ENCODE assay signal across 10 cellular contexts in genomic region chr9:70352802-70353201, GRCh38.
DNase-seq lines count a peak whose midpoint lies in the region; ATAC-seq and TF ChIP-seq lines count a peak whose summit lies in the region.
"Had no signal": no experiment of that assay in that cellular context is flagged by ENCODE, and none has a peak within 500 bp of the region (broad histone marks: within the 10 kb centered on the region; RNA-seq: fewer than 3 reads in every experiment).

No MANE protein-coding gene starts in this region.

- H2BK15ac ChIP-seq in H9 (ENCODE audit: low read depth, low read length): no peak overlapping the region

- H3K23me2 ChIP-seq in H9 (ENCODE audit: insufficient read length, low read depth, low read length, poor library complexity, severe bottlenecking): no peaks in the 10 kb centered on the region

- H3K79me2 ChIP-seq in H9 (ENCODE audit: insufficient read depth, low read length): no peaks in the 10 kb centered on the region

- H3K27me3 ChIP-seq in BE2C (no peaks in the 10 kb centered on the region), H9 (ENCODE audit: insufficient read depth, low read length) (no peaks in the 10 kb centered on the region), breast epithelium (no peaks in the 10 kb centered on the region)

- no peak overlapping the region for H2AFZ ChIP-seq in H9 (ENCODE audit: low read length)

- H4K20me1 ChIP-seq in H9 (ENCODE audit: control insufficient read depth, insufficient read depth, insufficient read length): no peaks in the 10 kb centered on the region

- H3K27me3 Mint-ChIP-seq in H9 (ENCODE audit: low read depth) (no peaks in the 10 kb centered on the region), T-helper 17 cell (no peaks in the 10 kb centered on the region)
- H3K27me3 Mint-ChIP-seq: stimulated activated memory B cell treated with anti-CD40 and anti-IgM and Interleukin-4, amounts not matched to agents 10 μg/mL and 1 μg/mL and 100 μg/mL, for 72 hours had no signal

- no peak overlapping the region for H2BK20ac ChIP-seq in H9 (ENCODE audit: low read depth, low read length, poor library complexity, severe bottlenecking)

- H2AK5ac ChIP-seq in H9 (ENCODE audit: insufficient read length, low read length): no peak overlapping the region

- H3K9me3 ChIP-seq in BE2C: no peaks in the 10 kb centered on the region
- no peaks in the 10 kb centered on the region for H3K9me3 ChIP-seq in H9 (ENCODE audit: control insufficient read depth, low read depth, low read length)
- no peaks in the 10 kb centered on the region for H3K9me3 ChIP-seq in breast epithelium
- no peaks in the 10 kb centered on the region for H3K9me3 ChIP-seq in T-helper 17 cell (ENCODE audit: control insufficient read depth, low read length, poor library complexity, severe bottlenecking)

- H3K4me3 ChIP-seq in BE2C (ENCODE audit: low read depth, low read length) (no peak overlapping the region), breast epithelium (no peak overlapping the region)

- H3T11ph ChIP-seq in H9 (ENCODE audit: low read length): no peak overlapping the region

- ATAC-seq in T-helper 17 cell (no peak), HG03139 (IDR thresholded peaks at IDR 0.05; ENCODE audit: unreplicated experiment) (no peak), HG02571 (IDR thresholded peaks at IDR 0.05; ENCODE audit: unreplicated experiment) (no peak), HG03521 (IDR thresholded peaks at IDR 0.05; ENCODE audit: unreplicated experiment) (no peak)
- ATAC-seq: stimulated activated memory B cell treated with anti-CD40 and anti-IgM and Interleukin-4, amounts not matched to agents 10 μg/mL and 1 μg/mL and 100 μg/mL, for 72 hours had no signal

- H3K23ac ChIP-seq in H9 (ENCODE audit: insufficient read length, low read depth, low read length): no peak overlapping the region

- H3K18ac ChIP-seq in H9 (ENCODE audit: insufficient read length, low read depth, low read length): no peak overlapping the region

- H3K79me1 ChIP-seq in H9 (ENCODE audit: insufficient read depth, low read depth, low read length, poor library complexity, severe bottlenecking): no peaks in the 10 kb centered on the region

- H3K36me3 Mint-ChIP-seq in H9 (ENCODE audit: insufficient read depth in 1 of 3, low read depth in 3 of 3) (peaks cover 5 to 43% (median 17%) of the 10 kb centered on the region in 3 experiments; a peak in 5 of 7 replicates), T-helper 17 cell (ENCODE audit: low read depth) (no peaks in the 10 kb centered on the region)

- DNase-seq in BE2C (no peak), H9 (no peak), breast epithelium (ENCODE audit: low spot score in 2 of 2) (no peak), midbrain (lab: John Stamatoyannopoulos, UW) (peak; percentile 28), T-helper 17 cell (no peak)
- DNase-seq: activated effector memory CD4-positive, alpha-beta T cell treated with Interleukin-2 at 50 U/mL for 16 hours had no signal

- H3K36me3 ChIP-seq in BE2C (peaks cover 31% of the 10 kb centered on the region), breast epithelium (no peaks in the 10 kb centered on the region)

- H2BK5ac ChIP-seq in H9 (ENCODE audit: insufficient read length, low read length): no peak overlapping the region

- no peak for TF ChIP-seq POLR2A in breast epithelium (IDR thresholded peaks at IDR 0.05)

- H4K8ac ChIP-seq in H9 (replicated peaks; ENCODE audit: insufficient read length, low read depth, low read length): no peak overlapping the region

- no peaks in the 10 kb centered on the region for H3K9me3 Mint-ChIP-seq in H9
- H3K9me3 Mint-ChIP-seq: stimulated activated memory B cell treated with anti-CD40 and anti-IgM and Interleukin-4, amounts not matched to agents 10 μg/mL and 1 μg/mL and 100 μg/mL, for 72 hours had no signal

- H3K4me3 Mint-ChIP-seq in H9: no peak overlapping the region
- H3K4me3 Mint-ChIP-seq in T-helper 17 cell: no peak overlapping the region
- H3K4me3 Mint-ChIP-seq: stimulated activated memory B cell treated with anti-CD40 and anti-IgM and Interleukin-4, amounts not matched to agents 10 μg/mL and 1 μg/mL and 100 μg/mL, for 72 hours had no signal

- H3K4me2 ChIP-seq in H9 (ENCODE audit: insufficient read depth, insufficient read length, low read length): no peak overlapping the region

- no peak overlapping the region for H3K4ac ChIP-seq in H9 (ENCODE audit: low read depth, low read length)

- intact Hi-C loops in breast epithelium (cut with DNase I; ENCODE audit: low total_unique reads): no loop called here

- H3K27ac ChIP-seq in H9 (ENCODE audit: insufficient read length, low read depth, low read length) (no peak overlapping the region), breast epithelium (no peak overlapping the region)

- H3K9ac ChIP-seq in H9 (ENCODE audit: extremely low read depth, insufficient read length, low read length): no peak overlapping the region

- H3K14ac ChIP-seq in H9 (ENCODE audit: insufficient read depth, low read length): no peak overlapping the region

- H3K4me1 Mint-ChIP-seq in H9 (no peaks in the 10 kb centered on the region), T-helper 17 cell (peaks cover 2% of the 10 kb centered on the region)
- H3K4me1 Mint-ChIP-seq: stimulated activated memory B cell treated with anti-CD40 and anti-IgM and Interleukin-4, amounts not matched to agents 10 μg/mL and 1 μg/mL and 100 μg/mL, for 72 hours had no signal

- H3K56ac ChIP-seq in H9 (ENCODE audit: insufficient read length, low read depth, low read length): no peak overlapping the region

- H4K91ac ChIP-seq in H9 (ENCODE audit: insufficient read length, low read depth, low read length): no peak overlapping the region

- H2BK120ac ChIP-seq in H9 (ENCODE audit: low read depth, low read length, poor library complexity, severe bottlenecking): no peak overlapping the region

- H3K4me1 ChIP-seq in BE2C: no peaks in the 10 kb centered on the region
- no peaks in the 10 kb centered on the region for H3K4me1 ChIP-seq in H9 (ENCODE audit: insufficient read depth, low read length)
- H3K4me1 ChIP-seq in breast epithelium: no peaks in the 10 kb centered on the region

- TF ChIP-seq CTCF in BE2C (IDR thresholded peaks at IDR 0.05; ENCODE audit: low read depth, low read length): peak; percentile 57
- peak; percentile 34; the same call in 1 of the 3 replicates for TF ChIP-seq CTCF in H9 (conservative IDR thresholded peaks at IDR 0.05)
- TF ChIP-seq CTCF in breast epithelium (IDR thresholded peaks at IDR 0.05): peak; percentile 34 to 67 (median 60)

- H2BK12ac ChIP-seq in H9 (ENCODE audit: insufficient read length, low read depth, low read length): no peak overlapping the region

- H3K27ac Mint-ChIP-seq in H9 (no peak overlapping the region), T-helper 17 cell (no peak overlapping the region)
- H3K27ac Mint-ChIP-seq: stimulated activated memory B cell treated with anti-CD40 and anti-IgM and Interleukin-4, amounts not matched to agents 10 μg/mL and 1 μg/mL and 100 μg/mL, for 72 hours had no signal

- no peak overlapping the region for H4K5ac ChIP-seq in H9 (ENCODE audit: insufficient read length, low read depth, low read length)
